In the genomic region with DNA sequence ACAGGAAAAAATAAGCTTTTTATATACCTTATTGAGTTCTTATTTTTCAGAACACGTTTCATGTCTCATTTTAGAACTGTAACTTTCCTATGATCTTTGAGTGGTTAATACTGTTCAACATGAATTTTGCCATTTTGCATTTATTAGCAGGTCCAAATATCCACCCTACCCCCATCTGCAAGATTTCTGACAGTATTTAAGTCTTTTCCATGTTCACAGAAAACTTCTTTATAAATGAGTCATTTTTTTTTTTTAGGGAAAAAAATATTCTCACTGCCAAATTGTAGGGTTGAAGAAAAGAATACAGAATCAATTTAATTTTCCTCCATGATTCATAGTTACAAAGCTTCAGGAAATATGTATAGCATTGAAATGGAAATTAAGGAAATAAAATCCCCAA, we compare ENCODE assay signal across 25 cellular contexts.
DNase-seq lines count a peak whose midpoint lies in the region; ATAC-seq and TF ChIP-seq lines count a peak whose summit lies in the region.
"Had no signal": no experiment of that assay in that cellular context is flagged by ENCODE, and none has a peak within 500 bp of the region (broad histone marks: within the 10 kb centered on the region; RNA-seq: fewer than 3 reads in every experiment).

No MANE protein-coding gene starts in this region.

- H3K4me2 ChIP-seq in SK-N-SH, result peak overlapping the region; percentile 61; the same call in 1 of the 2 replicates
- H3K4me2 ChIP-seq: GM23338 had no signal

- no peak for TF ChIP-seq EP300 in SK-N-SH (IDR thresholded peaks at IDR 0.05; ENCODE audit: borderline replicate concordance in 1 of 2, low read depth in 1 of 2, low read length in 1 of 2)

- H3K9me2 ChIP-seq in SK-N-SH, result no peaks in the 10 kb centered on the region

- H3K27ac ChIP-seq in SK-N-SH (ENCODE audit: low read depth in 2 of 2, low read length in 1 of 2), result peak overlapping the region in 1 of 2 experiments; percentile 94; a peak in 2 of 4 replicates
- H3K27ac ChIP-seq: 22Rv1, SJSA1 had no signal

- H3K27me3 ChIP-seq in SK-N-SH (ENCODE audit: insufficient read depth), result no peaks in the 10 kb centered on the region
- H3K27me3 ChIP-seq: SJSA1 had no signal

- WGBS in SK-N-SH (ENCODE audit: low lambda C conversion rate), result 0% methylated on average over 1 of the region's 1 CpG

- CTCF ChIA-PET in SK-N-SH (lab: Yijun Ruan, JAX), result no interaction called here

- no peaks in the 10 kb centered on the region for H3K9me3 ChIP-seq in SK-N-SH
- H3K9me3 ChIP-seq: SJSA1 had no signal

- POLR2A ChIA-PET in SK-N-SH (lab: Yijun Ruan, JAX), result no interaction called here

- H3K36me3 ChIP-seq in SK-N-SH (replicated peaks in 1 of 2; ENCODE audit: control insufficient read depth in 1 of 2, insufficient read depth in 2 of 2, low read length in 1 of 2), result no peaks in the 10 kb centered on the region
- H3K36me3 ChIP-seq: SJSA1 had no signal

- H4K20me1 ChIP-seq in SK-N-SH (ENCODE audit: insufficient read depth), result no peaks in the 10 kb centered on the region

- H3K4me3 ChIP-seq in SK-N-SH (ENCODE audit: low read depth in 2 of 2, low read length in 1 of 2), result peak overlapping the region in 1 of 2 experiments; percentile 10; a peak in 1 of 4 replicates
- no peak overlapping the region for H3K4me3 ChIP-seq in cardiac fibroblast (replicated peaks in 1 of 2; ENCODE audit: low read depth in 2 of 2, low read length in 2 of 2)
- H3K4me3 ChIP-seq in fibroblast of the aortic adventitia (ENCODE audit: low read depth, low read length), result no peak overlapping the region
- H3K4me3 ChIP-seq: GM12878, GM23338, SJSA1 had no signal

- H3F3A ChIP-seq in SK-N-SH (replicated peaks; ENCODE audit: insufficient read depth), result peaks cover 36% of the 10 kb centered on the region

- no peak; the same call in 2 of the 3 replicates for ATAC-seq in SK-N-SH treated with all-trans-retinoic acid at 6 μM for 48 hours
- ATAC-seq in GM19455 (IDR thresholded peaks at IDR 0.05; ENCODE audit: unreplicated experiment), result no peak
- no peak for ATAC-seq in HG03342 (IDR thresholded peaks at IDR 0.05; ENCODE audit: unreplicated experiment)
- no peak for ATAC-seq in HG03139 (IDR thresholded peaks at IDR 0.05; ENCODE audit: unreplicated experiment)
- ATAC-seq: GM12878, GM23338, HCT116, Right ventricle myocardium inferior had no signal

- peaks cover 0 to 31% of the 10 kb centered on the region in 2 experiments; a peak in 3 of 4 replicates for H3K4me1 ChIP-seq in SK-N-SH (ENCODE audit: control insufficient read depth in 1 of 2, insufficient read depth in 2 of 2, low read depth in 1 of 2, low read length in 1 of 2)
- H3K4me1 ChIP-seq: SJSA1 had no signal

- TF ChIP-seq CTCF in SK-N-SH (IDR thresholded peaks at IDR 0.05) (no peak), cardiac fibroblast (IDR thresholded peaks at IDR 0.05; ENCODE audit: low read depth, low read length) (no peak), fibroblast of the aortic adventitia (IDR thresholded peaks at IDR 0.05; ENCODE audit: insufficient read depth, low read length) (no peak)

- DNase-seq in SK-N-SH, result no peak
- peak; percentile 5 to 36 for DNase-seq in cardiac fibroblast (ENCODE audit: low read depth in 2 of 2)
- peak; percentile 49 for DNase-seq in fibroblast of the aortic adventitia (ENCODE audit: low read depth)
- no peak for DNase-seq in GOT3 (lab: John Stamatoyannopoulos, UW)
- DNase-seq: DMS79, Kasumi-1, MM.1S, NCI-H1048, NCI-H1436, NCI-H187 treated with DMSO at 0.1 percent for 48 hours, NCI-H2107, NCI-H446 treated with DMSO at 0.1 percent for 48 hours, NCI-H526 treated with DMSO at 0.1 percent for 48 hours, OCI-M1, SW 1271 had no signal

- no peaks in the 10 kb centered on the region for H3K79me2 ChIP-seq in SK-N-SH (ENCODE audit: insufficient read depth)

- TF ChIP-seq RAD21 in SK-N-SH (IDR thresholded peaks at IDR 0.05; ENCODE audit: low read length), result no peak

- 0 out of 2 replicates have a peak overlapping the region, but pooled peaks have one; percentile 48 for H2AFZ ChIP-seq in SK-N-SH (ENCODE audit: low read depth)
- H2AFZ ChIP-seq: GM23338 had no signal

- H3K9ac ChIP-seq in SK-N-SH, result peak overlapping the region; percentile 35; the same call in 1 of the 2 replicates

TF ChIP-seq in SK-N-SH, 30 proteins besides CTCF, POLR2A, EP300 and RAD21:
- TF ChIP-seq, protein P1, sequence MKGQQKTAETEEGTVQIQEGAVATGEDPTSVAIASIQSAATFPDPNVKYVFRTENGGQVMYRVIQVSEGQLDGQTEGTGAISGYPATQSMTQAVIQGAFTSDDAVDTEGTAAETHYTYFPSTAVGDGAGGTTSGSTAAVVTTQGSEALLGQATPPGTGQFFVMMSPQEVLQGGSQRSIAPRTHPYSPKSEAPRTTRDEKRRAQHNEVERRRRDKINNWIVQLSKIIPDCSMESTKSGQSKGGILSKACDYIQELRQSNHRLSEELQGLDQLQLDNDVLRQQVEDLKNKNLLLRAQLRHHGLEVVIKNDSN (IDR thresholded peaks at IDR 0.05; ENCODE audit: borderline replicate concordance, low read depth), result no peak
- TF ChIP-seq GABPA (IDR thresholded peaks at IDR 0.05; ENCODE audit: low read depth) (no peak), EZH2phosphoT487 (IDR thresholded peaks at IDR 0.05; ENCODE audit: borderline replicate concordance, low read depth) (no peak), RCOR1 (IDR thresholded peaks at IDR 0.05; ENCODE audit: low read length) (no peak), NFIC (IDR thresholded peaks at IDR 0.05; ENCODE audit: borderline replicate concordance) (no peak; the same call in 1 of the 2 replicates), FOSL2 (IDR thresholded peaks at IDR 0.05; ENCODE audit: borderline replicate concordance, low read depth) (peak; percentile 34; the same call in 1 of the 2 replicates), NRF1 (IDR thresholded peaks at IDR 0.05; ENCODE audit: low read depth, low read length) (no peak)
- TF ChIP-seq, protein P2, sequence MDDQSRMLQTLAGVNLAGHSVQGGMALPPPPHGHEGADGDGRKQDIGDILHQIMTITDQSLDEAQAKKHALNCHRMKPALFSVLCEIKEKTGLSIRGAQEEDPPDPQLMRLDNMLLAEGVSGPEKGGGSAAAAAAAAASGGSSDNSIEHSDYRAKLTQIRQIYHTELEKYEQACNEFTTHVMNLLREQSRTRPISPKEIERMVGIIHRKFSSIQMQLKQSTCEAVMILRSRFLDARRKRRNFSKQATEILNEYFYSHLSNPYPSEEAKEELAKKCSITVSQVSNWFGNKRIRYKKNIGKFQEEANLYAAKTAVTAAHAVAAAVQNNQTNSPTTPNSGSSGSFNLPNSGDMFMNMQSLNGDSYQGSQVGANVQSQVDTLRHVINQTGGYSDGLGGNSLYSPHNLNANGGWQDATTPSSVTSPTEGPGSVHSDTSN (IDR thresholded peaks at IDR 0.05), result no peak
TF ChIP-seq in SK-N-SH: peak in this region for 1.

TF ChIP-seq in SK-N-SH treated with all-trans-retinoic acid at 6 μM for 48 hours, 23 proteins besides CTCF, POLR2A, EP300 and RAD21:
- TF ChIP-seq BACH2 (CRISPR knock-in tag; IDR thresholded peaks at IDR 0.05; ENCODE audit: borderline replicate concordance), result no peak
- no peak for TF ChIP-seq PPARA (CRISPR knock-in tag; IDR thresholded peaks at IDR 0.05; ENCODE audit: borderline replicate concordance)
- no peak for TF ChIP-seq TOX (CRISPR knock-in tag; IDR thresholded peaks at IDR 0.05; ENCODE audit: borderline replicate concordance)
- no peak for TF ChIP-seq OSR1 (CRISPR knock-in tag; IDR thresholded peaks at IDR 0.05)
- TF ChIP-seq ZNF8 (CRISPR knock-in tag; IDR thresholded peaks at IDR 0.05), result no peak
- no peak for TF ChIP-seq ZNF70 (CRISPR knock-in tag; IDR thresholded peaks at IDR 0.05)
- no peak for TF ChIP-seq CSDC2 (CRISPR knock-in tag; IDR thresholded peaks at IDR 0.05)
- TF ChIP-seq ZFP3 (CRISPR knock-in tag; IDR thresholded peaks at IDR 0.05), result no peak
- TF ChIP-seq ZC3H10 (CRISPR knock-in tag; IDR thresholded peaks at IDR 0.05), result no peak
- no peak for TF ChIP-seq GLIS3 (CRISPR knock-in tag; IDR thresholded peaks at IDR 0.05)
- no peak for TF ChIP-seq ESRRG (CRISPR knock-in tag; IDR thresholded peaks at IDR 0.05)
- TF ChIP-seq RARB (CRISPR knock-in tag; IDR thresholded peaks at IDR 0.05), result no peak
- no peak for TF ChIP-seq TSHZ2 (CRISPR knock-in tag; IDR thresholded peaks at IDR 0.05)
- TF ChIP-seq CREB5 (CRISPR knock-in tag; IDR thresholded peaks at IDR 0.05; ENCODE audit: low read depth), result no peak
- TF ChIP-seq ZNF565 (CRISPR knock-in tag; conservative IDR thresholded peaks at IDR 0.05; ENCODE audit: low read depth), result no peak

Comparison
In these comparisons a context has a peak if more than half of its experiments do, and no peak if none do; other contexts are left out.
1. DNase-seq: peak in cardiac fibroblast (2 of 2) and fibroblast of the aortic adventitia (single experiment); none in SK-N-SH (single experiment) and GOT3 (single experiment).